ENCODE assay signal across 10 cellular contexts in the genomic region with DNA sequence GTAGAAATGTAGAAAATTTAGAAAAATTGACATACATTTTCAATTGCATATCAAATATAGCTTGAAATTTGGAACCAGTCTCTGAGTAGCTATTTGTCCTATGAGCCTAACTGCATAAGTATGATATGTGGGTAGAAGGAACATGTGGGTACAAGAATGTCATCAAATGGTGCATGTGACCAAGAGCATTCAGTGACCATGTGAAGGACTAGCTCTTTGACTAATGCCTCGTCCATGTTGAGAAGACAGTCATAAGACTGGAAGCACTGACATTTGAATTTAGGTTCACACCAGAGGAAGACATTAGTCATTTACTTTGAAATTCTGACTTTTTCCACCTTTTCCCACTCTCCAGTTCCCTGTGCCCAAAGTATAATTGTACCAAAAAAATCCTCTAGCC. TPM values are rescaled to one million over a fixed set of nuclear protein-coding genes. Genes with fewer than 3 reads are reported as not detected.
A peak's percentile ranks its signal among the peaks of the same experiment; 100 is the strongest.
DNase-seq lines count a peak whose midpoint lies in the region; ATAC-seq and TF ChIP-seq lines count a peak whose summit lies in the region.
"Had no signal": no experiment of that assay in that cellular context is flagged by ENCODE, and none has a peak within 500 bp of the region (broad histone marks: within the 10 kb centered on the region; RNA-seq: fewer than 3 reads in every experiment).

No MANE protein-coding gene starts in this region.

- H3K36me3 ChIP-seq in A673 (ENCODE audit: insufficient read depth, low read length, poor library complexity, severe bottlenecking): peaks cover 30% of the 10 kb centered on the region

- no peaks in the 10 kb centered on the region for H3K9me3 ChIP-seq in A673 (ENCODE audit: low read depth, low read length, poor library complexity, severe bottlenecking)
- H3K9me3 ChIP-seq: BLaER1 treated with 17β-estradiol and CSF1 and Interleukin-3, amounts not matched to agents 10 nM and 100 nM had no signal

- no TSS peak for BruUV-seq in A673 (replicated peaks; lab: Mats Ljungman, UMichigan)

- POLR2A ChIA-PET in A673 (lab: Charles Lee; ENCODE audit: low non-redundant PET): no interaction called here

- no peak for DNase-seq in A673 (ENCODE audit: low spot score)
- DNase-seq in KBM-7: peak; percentile 11
- DNase-seq in epithelial cell of esophagus (ENCODE audit: low read depth): peak; percentile 36
- DNase-seq in 8988T: no peak
- DNase-seq in activated CD8-positive, alpha-beta memory T cell treated with anti-CD3 and anti-CD28 coated beads, Interleukin-2, amount 50 U/mL, for 4 hours: no peak
- no peak for DNase-seq in activated CD4-positive, alpha-beta T cell treated with anti-CD3 and anti-CD28 coated beads, Interleukin-2, amount 50 U/mL, for 48 hours
- no peak for DNase-seq in stimulated activated CD4-positive, alpha-beta T cell treated with anti-CD3 and anti-CD28 coated beads, Interleukin-4, amount 100 ng/mL, for 1 hour
- DNase-seq: activated T-cell treated with anti-CD3 and anti-CD28 coated beads, Interleukin-2, amount 50 U/mL, for 1 hour had no signal

- TF ChIP-seq CTCF in A673 (conservative IDR thresholded peaks at IDR 0.05; ENCODE audit: low read depth, low read length) (no peak), epithelial cell of esophagus (IDR thresholded peaks at IDR 0.05; ENCODE audit: insufficient read depth, low read depth, low read length, missing control alignments) (no peak)

- H3K27ac ChIP-seq in A673 (ENCODE audit: low read depth, low read length, poor library complexity, severe bottlenecking): peak overlapping the region; percentile 15
- H3K27ac ChIP-seq: BLaER1 treated with 17β-estradiol and CSF1 and Interleukin-3, amounts not matched to agents 10 nM and 100 nM had no signal

- CTCF ChIA-PET in A673 (lab: Charles Lee): interaction anchor here (1.0 to 2.4 kb wide), 11 partner anchors 9 to 480 kb away, joined by 3 to 20 read pairs (median 5); no protein-coding TSS in a partner anchor

- no peaks in the 10 kb centered on the region for H3K27me3 ChIP-seq in A673 (replicated peaks; ENCODE audit: insufficient read depth, low read depth, low read length, poor library complexity)
- H3K27me3 ChIP-seq: BLaER1 treated with 17β-estradiol and CSF1 and Interleukin-3, amounts not matched to agents 10 nM and 100 nM had no signal

- in situ Hi-C loops in KBM-7 (cut with MboI; ENCODE audit: low pct_unique_long_range_greater_than_20kb, low sequenced_read_pairs): no loop called here

- intact Hi-C loops in A673 (cut with micrococcal nuclease; ENCODE audit: unreplicated experiment): loop anchor here (1.0 to 10.0 kb wide), 5 partner anchors 167 to 685 kb away; no protein-coding TSS in a partner anchor

- peak; percentile 32 for ATAC-seq in GM18867 (IDR thresholded peaks at IDR 0.05; ENCODE audit: unreplicated experiment)

- H3K4me3 ChIP-seq in A673 (ENCODE audit: low read depth, low read length, poor library complexity, severe bottlenecking) (no peak overlapping the region), epithelial cell of esophagus (ENCODE audit: low read length) (no peak overlapping the region)
- H3K4me3 ChIP-seq: BLaER1 treated with 17β-estradiol and CSF1 and Interleukin-3, amounts not matched to agents 10 nM and 100 nM had no signal

- peaks cover 28% of the 10 kb centered on the region for H3K4me1 ChIP-seq in A673 (ENCODE audit: insufficient read depth, low read length, poor library complexity, severe bottlenecking)

RNA-seq across cellular contexts. Expression of gene MRPL44, which starts 12.6 kb away (rescaled TPM):
- 38.3 and 39.1 TPM in 2 replicates for total RNA-seq in A673 (2021)

RNA-seq across cellular contexts. Expression of gene WDFY1, which starts 24.7 kb away (rescaled TPM):
- 72.6 and 88.7 TPM in 2 replicates for total RNA-seq in A673 (2021)

Comparison
In these comparisons a context has a peak if more than half of its experiments do, and no peak if none do; other contexts are left out.
1. DNase-seq: peak in KBM-7 (single experiment) and epithelial cell of esophagus (single experiment); none in A673 (single experiment), 8988T (single experiment), activated CD8-positive, alpha-beta memory T cell treated with anti-CD3 and anti-CD28 coated beads, Interleukin-2, amount 50 U/mL, for 4 hours (single experiment), activated CD4-positive, alpha-beta T cell treated with anti-CD3 and anti-CD28 coated beads, Interleukin-2, amount 50 U/mL, for 48 hours (0 of 2) and stimulated activated CD4-positive, alpha-beta T cell treated with anti-CD3 and anti-CD28 coated beads, Interleukin-4, amount 100 ng/mL, for 1 hour (single experiment).